ENCODE assay signal across 35 cellular contexts in the genomic region with DNA sequence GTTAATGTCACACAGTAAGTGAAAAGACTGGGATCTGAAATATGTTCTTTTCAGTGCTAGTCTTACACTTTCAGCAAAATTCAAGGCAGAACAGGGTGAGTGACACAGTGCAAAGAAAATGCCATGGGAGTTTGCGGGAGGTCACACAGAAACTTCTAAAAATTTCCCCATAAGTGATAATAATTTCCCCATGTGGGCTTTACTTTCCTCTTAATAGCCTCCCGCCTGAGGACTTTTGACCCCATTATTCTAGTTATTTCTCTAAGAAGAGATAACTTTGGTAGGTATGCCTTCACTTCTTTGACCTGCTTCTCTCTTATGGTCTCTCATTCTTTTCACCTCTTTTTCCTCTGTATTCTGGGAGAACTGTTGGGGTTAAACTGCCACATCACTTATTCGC. TPM values are rescaled to one million over a fixed set of nuclear protein-coding genes. Genes with fewer than 3 reads are reported as not detected.
"Had no signal": no experiment of that assay in that cellular context is flagged by ENCODE, and none has a peak within 500 bp of the region (broad histone marks: within the 10 kb centered on the region; RNA-seq: fewer than 3 reads in every experiment).

No MANE protein-coding gene starts in this region.

- H3K27me3 ChIP-seq: MG63 had no signal

- H3K9me3 ChIP-seq: MG63 had no signal

- H3K36me3 ChIP-seq: MG63 had no signal

- H3K9ac ChIP-seq: KMS-11 had no signal

- H3K27ac ChIP-seq: KMS-11 had no signal

- H3K4me3 ChIP-seq: MG63 had no signal

- DNase-seq: Karpas-422, Kasumi-1, MG63, MM.1S, MV-4-11, NCI-H1048, NCI-H1092, NCI-H1092 treated with DMSO at 0.1 percent for 48 hours, NCI-H1105, NCI-H1105 treated with DMSO at 0.1 percent for 48 hours, NCI-H1417, NCI-H1417 treated with DMSO at 0.1 percent for 48 hours, NCI-H1436, NCI-H1436 treated with DMSO at 0.1 percent for 48 hours, NCI-H146, NCI-H1694, NCI-H1694 treated with DMSO at 0.1 percent for 48 hours, NCI-H187, NCI-H187 treated with DMSO at 0.1 percent for 48 hours, NCI-H1930, NCI-H2029, NCI-H2029 treated with DMSO at 0.1 percent for 48 hours, NCI-H2081, NCI-H2081 treated with DMSO at 0.1 percent for 48 hours, NCI-H2107, NCI-H2171 treated with DMSO at 0.1 percent for 48 hours, NCI-H2227 treated with DMSO at 0.1 percent for 48 hours, NCI-H226, NCI-H345, NCI-H446, NCI-H446 treated with DMSO at 0.1 percent for 48 hours, NCI-H510A, NCI-H510A treated with DMSO at 0.1 percent for 48 hours had no signal

- H3K4me2 ChIP-seq: KMS-11 had no signal

RNA-seq across cellular contexts. Expression of a gene that starts 8.1 kb away (rescaled TPM):
- total RNA-seq: M059J had no signal
